ENCODE assay signal across 15 cellular contexts in the genomic region with DNA sequence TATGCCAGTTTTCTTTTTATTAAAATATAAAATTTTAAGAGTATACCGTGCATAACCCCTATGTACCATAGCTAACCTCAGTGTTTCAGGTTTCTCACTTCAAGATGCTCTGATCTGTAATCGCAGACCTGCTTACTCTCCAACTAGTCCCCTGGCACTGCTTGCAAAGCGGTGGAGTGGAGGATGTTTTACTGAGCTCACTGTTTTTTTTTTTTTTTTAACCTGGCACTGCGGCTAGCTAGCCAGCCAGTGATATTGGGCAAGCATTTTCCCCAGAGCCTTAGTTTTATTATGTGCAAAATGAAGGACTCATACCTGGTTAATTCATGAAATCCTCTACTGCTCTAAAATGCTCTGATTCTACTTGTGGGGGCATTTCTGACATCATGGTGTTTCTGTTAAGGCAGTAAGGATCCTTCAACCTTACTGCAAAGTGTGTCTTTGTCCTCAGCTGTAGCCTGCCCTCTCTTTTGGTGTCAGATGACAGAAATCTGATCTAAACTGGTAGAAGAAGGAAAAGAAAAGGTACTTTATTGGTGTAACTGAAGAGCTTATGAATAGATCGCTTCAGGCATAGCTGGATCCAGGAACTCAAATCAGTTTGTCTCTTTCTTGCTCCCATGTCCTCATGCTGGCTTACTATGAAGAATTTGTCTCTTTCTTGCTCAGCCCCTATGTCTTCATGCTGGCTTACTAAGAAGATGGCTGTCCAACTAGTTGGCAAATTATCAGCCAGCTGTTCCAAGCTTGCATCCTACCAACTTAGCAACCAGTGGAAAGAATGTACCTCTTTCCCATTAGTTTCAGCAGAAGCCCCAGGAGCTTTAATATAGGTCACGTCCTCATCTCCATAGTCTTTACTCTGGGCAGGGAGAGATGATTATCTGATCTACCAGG. TPM values are rescaled to one million over a fixed set of nuclear protein-coding genes. Genes with fewer than 3 reads are reported as not detected.
DNase-seq lines count a peak whose midpoint lies in the region; TF ChIP-seq lines count a peak whose summit lies in the region.
"Had no signal": no experiment of that assay in that cellular context is flagged by ENCODE, and none has a peak within 500 bp of the region (broad histone marks: within the 10 kb centered on the region; RNA-seq: fewer than 3 reads in every experiment).

No MANE protein-coding gene starts in this region.

- no peak overlapping the region for H3K27ac Mint-ChIP-seq in mesothelial cell of epicardium

- no peaks in the 10 kb centered on the region for H3K9me3 ChIP-seq in adipocyte (ENCODE audit: control insufficient read depth, low read length)
- H3K9me3 ChIP-seq: BLaER1, gastroesophageal sphincter, pancreas, thoracic aorta had no signal

- H3K36me3 Mint-ChIP-seq in mesothelial cell of epicardium = no peaks in the 10 kb centered on the region

- H3K9ac ChIP-seq in adipocyte (ENCODE audit: low read length) = peak overlapping the region; percentile 27
- H3K9ac ChIP-seq: BLaER1 had no signal

- CTCF ChIA-PET in HEK293T (lab: Yijun Ruan, JAX) = interaction anchor here (0.6 to 1.3 kb wide), 3 partner anchors 7 to 283 kb away, joined by 3 to 5 read pairs (median 3); a partner anchor contains a TSS

- H3K9me3 Mint-ChIP-seq in mesothelial cell of epicardium = no peaks in the 10 kb centered on the region

- H3K4me3 ChIP-seq in AG09309 (ENCODE audit: control insufficient read depth, low read depth, low read length) (no peak overlapping the region), adipocyte (ENCODE audit: low read length) (peak overlapping the region; percentile 19)
- H3K4me3 ChIP-seq: BLaER1, gastroesophageal sphincter, GM12878, pancreas, thoracic aorta had no signal

- H3K36me3 ChIP-seq in adipocyte (ENCODE audit: control insufficient read depth, insufficient read depth, low read length, severe bottlenecking) = no peaks in the 10 kb centered on the region
- H3K36me3 ChIP-seq: gastroesophageal sphincter, pancreas, thoracic aorta, WERI-Rb-1 had no signal

- POLR2A ChIA-PET in HEK293T (lab: Yijun Ruan, JAX) = no interaction called here

- no peaks in the 10 kb centered on the region for H3K27me3 ChIP-seq in adipocyte (replicated peaks; ENCODE audit: control insufficient read depth, insufficient read depth, low read length)
- H3K27me3 ChIP-seq: BLaER1, pancreas had no signal

- H3K4me3 Mint-ChIP-seq in mesothelial cell of epicardium = no peak overlapping the region

- H3K27me3 Mint-ChIP-seq in mesothelial cell of epicardium (ENCODE audit: low read depth) = peaks cover 48% of the 10 kb centered on the region

- H3K4me1 ChIP-seq in adipocyte (ENCODE audit: control insufficient read depth, insufficient read depth, low read length) = peaks cover 26% of the 10 kb centered on the region
- H3K4me1 ChIP-seq: BLaER1, gastroesophageal sphincter, pancreas had no signal

- DNase-seq in AG09309 (ENCODE audit: low read depth) (peak; percentile 49), HEK293T (ENCODE audit: extremely low spot score) (no peak), adipocyte (ENCODE audit: low read depth) (peak; percentile 69), iris pigment epithelial cell (ENCODE audit: low read depth) (peak; percentile 33), iPS-NIHi7 (ENCODE audit: extremely low spot score) (no peak), mucosa of gallbladder (ENCODE audit: low spot score) (no peak), mesothelial cell of epicardium (ENCODE audit: low spot score in 2 of 2, unreplicated experiment in 2 of 2) (no peak), NAMALWA (ENCODE audit: low spot score) (no peak)
- DNase-seq: NCI-H2081, pancreas, WERI-Rb-1 had no signal

- no peak for TF ChIP-seq CTCF in AG09309 (IDR thresholded peaks at IDR 0.05; ENCODE audit: control insufficient read depth, insufficient read depth, low read depth, low read length, missing control alignments)
- TF ChIP-seq CTCF in mesothelial cell of epicardium (IDR thresholded peaks at IDR 0.05; ENCODE audit: unreplicated experiment) = no peak

- no peaks in the 10 kb centered on the region for H3K4me1 Mint-ChIP-seq in mesothelial cell of epicardium

TF ChIP-seq in HEK293T, 16 proteins besides CTCF, POLR2A, EP300 and RAD21:
- no peak for TF ChIP-seq SUZ12 (IDR thresholded peaks at IDR 0.05)
- TF ChIP-seq ELF4 (IDR thresholded peaks at IDR 0.05) = no peak
- no peak for TF ChIP-seq LEF1 (IDR thresholded peaks at IDR 0.05; ENCODE audit: borderline replicate concordance)
- TF ChIP-seq BHLHE40 (IDR thresholded peaks at IDR 0.05; ENCODE audit: borderline replicate concordance) = no peak
- no peak for TF ChIP-seq NFRKB (IDR thresholded peaks at IDR 0.05)
- peak; percentile 70; the same call in 1 of the 2 replicates for TF ChIP-seq ZNF384 (IDR thresholded peaks at IDR 0.05)
TF ChIP-seq in HEK293T: peak in this region for 1.

RNA-seq across cellular contexts. Expression of a gene that starts 59.8 kb away (rescaled TPM):
- total RNA-seq in mucosa of gallbladder = 21.6 TPM
- 0.16 to 0.25 TPM (median 0.18 TPM) in 3 replicates for total RNA-seq in mesothelial cell of epicardium

Comparison
In these comparisons a context has a peak if more than half of its experiments do, and no peak if none do; other contexts are left out.
1. DNase-seq: peak in AG09309 (single experiment), adipocyte (single experiment) and iris pigment epithelial cell (single experiment); none in HEK293T (single experiment), iPS-NIHi7 (single experiment), mucosa of gallbladder (single experiment), mesothelial cell of epicardium (0 of 2) and NAMALWA (single experiment).
2. RNA of a gene that starts 59.8 kb away (total RNA-seq): 21.6 TPM in mucosa of gallbladder (single experiment); 0.16 to 0.25 TPM in mesothelial cell of epicardium; every median in the first group is over 10 times any median in the second.